22 cellular contexts compared by ENCODE assay signal in the genomic region with DNA sequence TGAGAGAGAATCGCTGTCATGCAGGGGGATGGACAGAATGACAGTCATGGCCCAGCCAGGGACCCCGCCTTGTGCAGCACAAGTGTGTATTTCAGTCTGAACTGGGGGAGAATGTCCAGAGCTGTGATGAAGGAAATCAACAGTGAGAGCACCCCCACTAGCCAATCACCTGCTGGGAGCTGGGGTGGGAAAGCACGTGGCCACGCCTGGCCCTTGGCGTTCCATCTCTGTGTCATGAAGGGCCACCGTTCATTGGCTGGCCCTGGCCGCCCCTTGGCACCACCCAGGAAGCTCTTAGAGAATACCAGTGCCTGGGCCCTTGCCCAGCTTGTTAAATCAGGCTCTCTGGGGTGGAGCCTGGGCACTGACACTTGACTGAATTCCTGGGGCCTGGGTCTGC. TPM values are rescaled to one million over a fixed set of nuclear protein-coding genes. Genes with fewer than 3 reads are reported as not detected.
DNase-seq lines count a peak whose midpoint lies in the region; ATAC-seq, FAIRE-seq and TF ChIP-seq lines count a peak whose summit lies in the region.
"Had no signal": no experiment of that assay in that cellular context is flagged by ENCODE, and none has a peak within 500 bp of the region (broad histone marks: within the 10 kb centered on the region; RNA-seq: fewer than 3 reads in every experiment).

No MANE protein-coding gene starts in this region.

- no peaks in the 10 kb centered on the region for H3K9me3 Mint-ChIP-seq in astrocyte (ENCODE audit: unreplicated experiment)
- H3K9me3 Mint-ChIP-seq: CD8-positive, alpha-beta memory T cell had no signal

- H3K27ac Mint-ChIP-seq in astrocyte (ENCODE audit: unreplicated experiment): peak overlapping the region; percentile 47
- H3K27ac Mint-ChIP-seq: CD8-positive, alpha-beta memory T cell had no signal

- no peaks in the 10 kb centered on the region for H3K27me3 ChIP-seq in right lobe of liver
- peaks cover 9 to 47% of the 10 kb centered on the region in 2 experiments; a peak in 4 of 5 replicates for H3K27me3 ChIP-seq in HepG2 (ENCODE audit: control insufficient read depth in 1 of 2, insufficient read depth in 2 of 2, low read length in 2 of 2)
- no peaks in the 10 kb centered on the region for H3K27me3 ChIP-seq in astrocyte (ENCODE audit: insufficient read depth, low read length)
- no peaks in the 10 kb centered on the region for H3K27me3 ChIP-seq in osteoblast (ENCODE audit: insufficient read depth, low read length)
- H3K27me3 ChIP-seq in upper lobe of right lung: no peaks in the 10 kb centered on the region
- peaks cover 0 to 5% (median 0%) of the 10 kb centered on the region in 3 donors for H3K27me3 ChIP-seq in gastrocnemius medialis
- H3K27me3 ChIP-seq: BLaER1 had no signal

- H3K4me1 ChIP-seq in right lobe of liver (no peaks in the 10 kb centered on the region), HepG2 (ENCODE audit: insufficient read depth, low read length) (no peaks in the 10 kb centered on the region), astrocyte (ENCODE audit: insufficient read depth, low read length) (no peaks in the 10 kb centered on the region), osteoblast (ENCODE audit: insufficient read depth, low read length) (no peaks in the 10 kb centered on the region), upper lobe of right lung (no peaks in the 10 kb centered on the region), gastrocnemius medialis (no peaks in the 10 kb centered on the region)

- H3K79me2 ChIP-seq in HepG2 (ENCODE audit: insufficient read depth, low read length) (no peaks in the 10 kb centered on the region), astrocyte (ENCODE audit: insufficient read depth, low read length) (no peaks in the 10 kb centered on the region), osteoblast (ENCODE audit: insufficient read depth, low read length) (no peaks in the 10 kb centered on the region)

- in situ Hi-C loops in HepG2 (cut with HindIII; ENCODE audit: extremely low pct_ligation_motif_present, low pct_unique_long_range_greater_than_20kb): no loop called here
- in situ Hi-C loops in gastrocnemius medialis (cut with MboI; ENCODE audit: low sequenced_read_pairs in 4 of 4): no loop called here

- no peak overlapping the region for H3K4me3 Mint-ChIP-seq in astrocyte (ENCODE audit: unreplicated experiment)
- H3K4me3 Mint-ChIP-seq: CD8-positive, alpha-beta memory T cell had no signal

- H4K20me1 ChIP-seq in HepG2 (ENCODE audit: insufficient read depth, low read length): 0 out of 2 replicates have a peak, but pooled peaks cover 2% of the 10 kb centered on the region
- H4K20me1 ChIP-seq in astrocyte (ENCODE audit: insufficient read depth, low read length): no peaks in the 10 kb centered on the region
- no peaks in the 10 kb centered on the region for H4K20me1 ChIP-seq in osteoblast (ENCODE audit: insufficient read depth, low read length)
- H4K20me1 ChIP-seq: BLaER1 had no signal

- ATAC-seq in right lobe of liver: no peak
- ATAC-seq in HepG2: no peak
- peak; percentile 40 for ATAC-seq in upper lobe of right lung
- ATAC-seq in GM18505 (IDR thresholded peaks at IDR 0.05; ENCODE audit: unreplicated experiment): no peak
- ATAC-seq in gastrocnemius medialis: no peak

- CTCF ChIA-PET in HepG2 (lab: Yijun Ruan, JAX; ENCODE audit: low intra/inter-chr PET ratio, low total read pairs): no interaction called here

- H3K27ac ChIP-seq in right lobe of liver (no peak overlapping the region), HepG2 (ENCODE audit: extremely low read length, insufficient read depth, low read length) (no peak overlapping the region), astrocyte (ENCODE audit: low read depth, low read length) (no peak overlapping the region), osteoblast (ENCODE audit: low read depth, low read length) (no peak overlapping the region), upper lobe of right lung (no peak overlapping the region), gastrocnemius medialis (no peak overlapping the region)
- H3K27ac ChIP-seq: BLaER1, KMS-11 had no signal

- TF ChIP-seq CTCF in right lobe of liver (IDR thresholded peaks at IDR 0.05) (no peak), HepG2 (CRISPR knock-in tag; IDR thresholded peaks at IDR 0.05) (no peak), astrocyte (IDR thresholded peaks at IDR 0.05; ENCODE audit: insufficient read depth, low read depth, low read length) (no peak), osteoblast (IDR thresholded peaks at IDR 0.05; ENCODE audit: extremely low read depth, low read depth, low read length) (no peak), upper lobe of right lung (IDR thresholded peaks at IDR 0.05) (no peak), gastrocnemius medialis (IDR thresholded peaks at IDR 0.05 in 4 of 5, conservative IDR thresholded peaks at IDR 0.05 in 1 of 5) (no peak)

- TF ChIP-seq EP300 in HepG2 (IDR thresholded peaks at IDR 0.05; ENCODE audit: low read depth in 2 of 2, low read length in 2 of 2) (no peak), HepG2 (CRISPR knock-in tag; IDR thresholded peaks at IDR 0.05; ENCODE audit: borderline replicate concordance) (no peak)

- H3K4me2 ChIP-seq in HepG2 (ENCODE audit: low read depth, low read length) (no peak overlapping the region), astrocyte (ENCODE audit: low read length) (no peak overlapping the region), osteoblast (ENCODE audit: insufficient read depth, low read length) (no peak overlapping the region)
- H3K4me2 ChIP-seq: BLaER1, KMS-11 had no signal

- no peak for TF ChIP-seq RAD21 in HepG2 (CRISPR knock-in tag; IDR thresholded peaks at IDR 0.05)

- POLR2A ChIA-PET in HepG2 (lab: Yijun Ruan, JAX): no interaction called here

- intact Hi-C loops in right lobe of liver (cut with DNase I) (no loop called here), HepG2 (cut with micrococcal nuclease; ENCODE audit: unreplicated experiment) (no loop called here), upper lobe of right lung (cut with DNase I) (no loop called here), gastrocnemius medialis (cut with DNase I; ENCODE audit: low total_unique reads) (no loop called here)

- no peaks in the 10 kb centered on the region for H3K36me3 Mint-ChIP-seq in astrocyte (ENCODE audit: low read depth, unreplicated experiment)
- H3K36me3 Mint-ChIP-seq: CD8-positive, alpha-beta memory T cell had no signal

- no peak overlapping the region for H2AFZ ChIP-seq in HepG2 (ENCODE audit: low read length)
- no peak overlapping the region for H2AFZ ChIP-seq in astrocyte (ENCODE audit: low read depth, low read length)
- H2AFZ ChIP-seq in osteoblast (ENCODE audit: low read length): no peak overlapping the region

- peaks cover 10% of the 10 kb centered on the region for H3K4me1 Mint-ChIP-seq in astrocyte (ENCODE audit: low read depth, unreplicated experiment)
- H3K4me1 Mint-ChIP-seq: CD8-positive, alpha-beta memory T cell had no signal

- no CpG with 5 or more reads among the region's 7 CpGs for WGBS in right lobe of liver (ENCODE audit: insufficient coverage, low coverage, low lambda C conversion rate, missing lambda C conversion rate)
- 8% methylated on average over 2 of the region's 7 CpGs for WGBS in HepG2 (ENCODE audit: low lambda C conversion rate)

- H3K36me3 ChIP-seq in right lobe of liver (no peaks in the 10 kb centered on the region), HepG2 (replicated peaks in 1 of 2; ENCODE audit: control insufficient read depth in 1 of 2, insufficient read depth in 2 of 2, low read length in 2 of 2) (no peaks in the 10 kb centered on the region), astrocyte (ENCODE audit: insufficient read depth, low read length) (no peaks in the 10 kb centered on the region), osteoblast (ENCODE audit: insufficient read depth, low read length) (no peaks in the 10 kb centered on the region), upper lobe of right lung (no peaks in the 10 kb centered on the region), gastrocnemius medialis (no peaks in the 10 kb centered on the region)
- H3K36me3 ChIP-seq: BLaER1 had no signal

- H3K27me3 Mint-ChIP-seq in astrocyte (ENCODE audit: low read depth, unreplicated experiment): peaks cover 27% of the 10 kb centered on the region

- FAIRE-seq in HepG2 (lab: Jason Lieb, UNC) (no peak), astrocyte (lab: Jason Lieb, UNC) (no peak)
- FAIRE-seq: D721Med, GM12892 had no signal

- no peak for TF ChIP-seq POLR2A in right lobe of liver (IDR thresholded peaks at IDR 0.05)
- no peak for TF ChIP-seq POLR2A in HepG2 (IDR thresholded peaks at IDR 0.05; ENCODE audit: insufficient read depth in 1 of 2, low read depth in 2 of 2, low read length in 2 of 2)
- no peak for TF ChIP-seq POLR2A in GM18505 (IDR thresholded peaks at IDR 0.05; ENCODE audit: borderline replicate concordance, extremely low read depth, insufficient read depth, insufficient read length)
- no peak for TF ChIP-seq POLR2A in gastrocnemius medialis (IDR thresholded peaks at IDR 0.05)

- no peak overlapping the region for H3K4me3 ChIP-seq in right lobe of liver
- H3K4me3 ChIP-seq in HepG2 (replicated peaks in 1 of 3; ENCODE audit: insufficient read depth in 1 of 3, low read depth in 2 of 3, low read length in 3 of 3): no peak overlapping the region
- no peak overlapping the region for H3K4me3 ChIP-seq in astrocyte (ENCODE audit: insufficient read depth, low read depth, low read length)
- no peak overlapping the region for H3K4me3 ChIP-seq in osteoblast (ENCODE audit: insufficient read depth, low read length)
- no peak overlapping the region for H3K4me3 ChIP-seq in upper lobe of right lung
- H3K4me3 ChIP-seq in gastrocnemius medialis: no peak overlapping the region
- H3K4me3 ChIP-seq: BLaER1 had no signal

- peak; percentile 7 to 42 (median 23) for DNase-seq in right lobe of liver
- DNase-seq in HepG2 (ENCODE audit: low spot score): no peak
- no peak for DNase-seq in astrocyte (ENCODE audit: low read depth)
- DNase-seq in osteoblast (ENCODE audit: insufficient read length, low spot score, missing footprints): peak; percentile 71
- DNase-seq in upper lobe of right lung: peak; percentile 72
- no peak for DNase-seq in SK-N-DZ (ENCODE audit: low spot score)
- no peak for DNase-seq in gastrocnemius medialis
- DNase-seq: DMS79, GOT3, MV-4-11, NCI-H1694 treated with DMSO at 0.1 percent for 48 hours, NCI-H2107, NCI-H226, NCI-H524 treated with DMSO at 0.1 percent for 48 hours had no signal

- no peak overlapping the region for H3K9ac ChIP-seq in HepG2 (ENCODE audit: insufficient read depth, low read depth, low read length)
- H3K9ac ChIP-seq in astrocyte (ENCODE audit: low read length): no peak overlapping the region
- H3K9ac ChIP-seq: BLaER1, KMS-11 had no signal

- H3K9me3 ChIP-seq in right lobe of liver (no peaks in the 10 kb centered on the region), HepG2 (ENCODE audit: low read length) (no peaks in the 10 kb centered on the region), astrocyte (ENCODE audit: insufficient read depth, low read depth, low read length) (no peaks in the 10 kb centered on the region), osteoblast (ENCODE audit: low read depth, low read length) (no peaks in the 10 kb centered on the region), upper lobe of right lung (no peaks in the 10 kb centered on the region), gastrocnemius medialis (no peaks in the 10 kb centered on the region)
- H3K9me3 ChIP-seq: BLaER1 had no signal

- BruUV-seq in HepG2 (replicated peaks; lab: Mats Ljungman, UMichigan): no TSS peak

RNA-seq across cellular contexts. Expression of gene GRID1, which starts 22.8 kb away (rescaled TPM):
- total RNA-seq in right lobe of liver (1 to 10 TPM in 2 of 6 experiments, under 1 TPM in 4; 0.05 to 1.9 (median 0.81) TPM), HepG2 (2016; rRNA removed; fragmentation: Illumina TruSeq; extraction: Trizol) (not detected in 2 replicates), astrocyte (0.48 and 0.75 TPM in 2 replicates), osteoblast (under 0.01 TPM in 1 of 2 replicates, not detected in the other), upper lobe of right lung (3.0 TPM), gastrocnemius medialis (1 to 10 TPM in 2 of 4 donors, under 1 TPM in 2; 0.17 to 1.4 (median 0.79) TPM)
- total RNA-seq in HepG2 (2016; cell fraction: cytosol; rRNA removed; fragmentation: Illumina TruSeq; extraction: Trizol; ENCODE audit: low read depth): not detected in 2 replicates
- total RNA-seq in HepG2 (2016; cell fraction: insoluble cytoplasmic fraction; rRNA removed; fragmentation: Illumina TruSeq; extraction: Trizol): not detected in 2 replicates
- not detected in 2 replicates for total RNA-seq in HepG2 (2016; cell fraction: membrane; rRNA removed; fragmentation: Illumina TruSeq; extraction: Trizol)
- total RNA-seq in HepG2 (2016; cell fraction: nucleus; rRNA removed; fragmentation: Illumina TruSeq; extraction: Trizol): not detected in 2 replicates
- polyA plus RNA-seq in HepG2 (2011; rRNA removed): 0.03 and 0.05 TPM in 2 replicates
- polyA plus RNA-seq in HepG2 (2011; cell fraction: cytosol; rRNA removed): 0.01 and 0.03 TPM in 2 replicates
- polyA plus RNA-seq in HepG2 (2011; cell fraction: nucleus; rRNA removed): not detected in 2 replicates
- not detected in 2 replicates for polyA plus RNA-seq in HepG2 (2012)
- polyA plus RNA-seq in HepG2 (2016; cell fraction: cytosol; fragmentation: Illumina TruSeq; extraction: Trizol; ENCODE audit: low read depth): not detected in 2 replicates
- polyA plus RNA-seq in HepG2 (2016; cell fraction: insoluble cytoplasmic fraction; fragmentation: Illumina TruSeq; extraction: Trizol; ENCODE audit: low read depth): not detected in 2 replicates
- not detected in 2 replicates for polyA plus RNA-seq in HepG2 (2016; cell fraction: membrane; fragmentation: Illumina TruSeq; extraction: Trizol; ENCODE audit: low read depth)
- not detected in 2 replicates for polyA plus RNA-seq in HepG2 (2016; cell fraction: nucleus; fragmentation: Illumina TruSeq; extraction: Trizol; ENCODE audit: insufficient read depth, low read depth)
- polyA minus RNA-seq in HepG2 (2011; rRNA and poly(A)+ RNA removed; ENCODE audit: low replicate concordance): 5.3 TPM in 1 of 2 replicates, not detected in the other
- not detected in 2 replicates for polyA minus RNA-seq in HepG2 (2011; cell fraction: cytosol; rRNA and poly(A)+ RNA removed)
- 0.25 TPM in 1 of 2 replicates, not detected in the other for polyA minus RNA-seq in HepG2 (2011; cell fraction: nucleus; rRNA and poly(A)+ RNA removed)
- polyA plus RNA-seq in SK-N-DZ (2014; cell fraction: cytosol; rRNA removed): 7.1 and 8.1 TPM in 2 replicates
- polyA plus RNA-seq in SK-N-DZ (2014; cell fraction: nucleus; rRNA removed): 4.2 and 6.2 TPM in 2 replicates
- total RNA-seq: A673; CD8-positive, alpha-beta memory T cell; RPMI7951 had no signal
- polyA plus RNA-seq: CD8-positive, alpha-beta memory T cell had no signal

Comparison
In these comparisons a context has a peak if more than half of its experiments do, and no peak if none do; other contexts are left out.
1. DNase-seq: peak in right lobe of liver (3 of 3), osteoblast (single experiment) and upper lobe of right lung (single experiment); none in HepG2 (single experiment), astrocyte (single experiment), SK-N-DZ (single experiment) and gastrocnemius medialis (0 of 2).